ENCODE assay signal across 1 cellular context in genomic region chr2:174631009-174631981, GRCh38.
TF ChIP-seq lines count a peak whose summit lies in the region.

No MANE protein-coding gene starts in this region.

TF ChIP-seq in HepG2, 621 proteins besides CTCF, POLR2A, EP300 and RAD21 (continued from another document):
- no peak for TF ChIP-seq SNAPC2 (CRISPR knock-in tag; IDR thresholded peaks at IDR 0.05)
